ENCODE assay signal across 19 cellular contexts in the genomic region with DNA sequence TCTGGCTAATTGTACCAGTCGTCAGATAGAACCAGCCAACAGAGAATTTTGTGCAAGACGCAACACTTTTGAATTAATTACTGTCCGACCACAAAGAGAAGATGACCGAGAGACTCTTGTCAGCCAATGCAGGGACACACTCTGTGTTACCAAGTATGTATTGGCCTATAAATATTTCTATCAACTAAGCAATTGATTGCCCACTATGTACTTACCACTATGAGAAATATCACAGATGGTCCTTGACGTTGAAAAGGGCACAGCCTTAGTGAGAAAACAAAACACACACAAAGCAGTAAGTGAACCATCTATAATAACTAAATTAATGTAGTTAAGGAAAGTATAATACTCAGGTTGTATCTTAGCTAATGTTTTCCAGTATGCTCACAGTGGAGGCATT.
DNase-seq lines count a peak whose midpoint lies in the region; ATAC-seq, FAIRE-seq and TF ChIP-seq lines count a peak whose summit lies in the region.
"Had no signal": no experiment of that assay in that cellular context is flagged by ENCODE, and none has a peak within 500 bp of the region (broad histone marks: within the 10 kb centered on the region; RNA-seq: fewer than 3 reads in every experiment).

No MANE protein-coding gene starts in this region.

- DNase-seq in GM12892 (ENCODE audit: insufficient read length), result no peak
- DNase-seq in HFFc6, result no peak
- DNase-seq in SJSA1 (ENCODE audit: low read depth in 1 of 2, low spot score in 2 of 2), result no peak
- peak in 1 of 4 donors; percentile 26 for DNase-seq in body of pancreas
- no peak for DNase-seq in HK-2 (ENCODE audit: unreplicated experiment)
- no peak for DNase-seq in activated T-helper 2 cell treated with anti-CD3 and anti-CD28 coated beads, Interferon-gamma antibody, Interleukin-2, Interleukin-4, amounts not matched to agents 10 μg/mL and 5 μg/mL and 100 μg/mL, durations not matched to agents 14 hours and 24 hours and 36 hours (ENCODE audit: low spot score)
- DNase-seq in RWPE1 (ENCODE audit: low spot score), result no peak
- no peak for DNase-seq in aorta
- DNase-seq: CD4-positive, CD25-positive, alpha-beta regulatory T cell; CD8-positive, alpha-beta T cell; DMS153; DND-41; GM23248; H7 had no signal

- H3K27ac ChIP-seq in SJSA1 (peak overlapping the region; percentile 45; the same call in 1 of the 2 replicates), body of pancreas (peak overlapping the region in 3 of 4 donors; percentile 15 to 54 (median 20)), RWPE1 (no peak overlapping the region), aorta (ENCODE audit: low read depth in 1 of 2, low read length in 2 of 2) (no peak overlapping the region)
- H3K27ac ChIP-seq: BLaER1, C4-2B, GM23248 had no signal

- H3K4me1 ChIP-seq in SJSA1 (replicated peaks), result peaks cover 20% of the 10 kb centered on the region
- no peaks in the 10 kb centered on the region for H3K4me1 ChIP-seq in body of pancreas
- H3K4me1 ChIP-seq in aorta (ENCODE audit: control insufficient read depth in 1 of 2, insufficient read depth in 2 of 2, low read length in 2 of 2), result no peaks in the 10 kb centered on the region
- H3K4me1 ChIP-seq: BLaER1 had no signal

- TF ChIP-seq CTCF in HFFc6 (IDR thresholded peaks at IDR 0.05) (no peak), body of pancreas (IDR thresholded peaks at IDR 0.05) (no peak), RWPE1 (conservative IDR thresholded peaks at IDR 0.05; ENCODE audit: low read depth) (no peak)

- peak; percentile 50 for FAIRE-seq in GM12892 (lab: Jason Lieb, UNC)
- FAIRE-seq: GM19239, H1 had no signal

- H3K27me3 ChIP-seq in SJSA1 (replicated peaks) (no peaks in the 10 kb centered on the region), body of pancreas (no peaks in the 10 kb centered on the region), aorta (ENCODE audit: control insufficient read depth in 1 of 2, insufficient read depth in 2 of 2, low read length in 1 of 2) (no peaks in the 10 kb centered on the region)
- H3K27me3 ChIP-seq: BLaER1 had no signal

- peaks cover 39% of the 10 kb centered on the region for H3K4me1 Mint-ChIP-seq in HFFc6 (ENCODE audit: low read depth)
- no peaks in the 10 kb centered on the region for H3K4me1 Mint-ChIP-seq in activated T-helper 2 cell treated with anti-CD3 and anti-CD28 coated beads, Interferon-gamma antibody, Interleukin-2, Interleukin-4, amounts not matched to agents 10 μg/mL and 5 μg/mL and 100 μg/mL, durations not matched to agents 14 hours and 24 hours and 36 hours (ENCODE audit: low read depth)
- H3K4me1 Mint-ChIP-seq: B cell had no signal

- POLR2A ChIA-PET in RWPE1 (lab: Yijun Ruan, JAX; ENCODE audit: low non-redundant PET), result no interaction called here

- H3K36me3 ChIP-seq in SJSA1 (peaks cover 94% of the 10 kb centered on the region), body of pancreas (replicated peaks in 1 of 2; ENCODE audit: insufficient read depth in 1 of 2, low read depth in 2 of 2) (no peaks in the 10 kb centered on the region), aorta (ENCODE audit: control insufficient read depth in 1 of 2, insufficient read depth in 2 of 2, low read length in 1 of 2) (no peaks in the 10 kb centered on the region)

- ATAC-seq in body of pancreas, result peak; percentile 96
- ATAC-seq in aorta (ENCODE audit: low FRiP score), result no peak
- ATAC-seq: CD8-positive, alpha-beta T cell had no signal

- H3K27me3 Mint-ChIP-seq in HFFc6 (ENCODE audit: insufficient read depth), result no peaks in the 10 kb centered on the region
- H3K27me3 Mint-ChIP-seq in activated T-helper 2 cell treated with anti-CD3 and anti-CD28 coated beads, Interferon-gamma antibody, Interleukin-2, Interleukin-4, amounts not matched to agents 10 μg/mL and 5 μg/mL and 100 μg/mL, durations not matched to agents 14 hours and 24 hours and 36 hours (ENCODE audit: low read depth), result no peaks in the 10 kb centered on the region
- H3K27me3 Mint-ChIP-seq: B cell; CD4-positive, CD25-positive, alpha-beta regulatory T cell had no signal

- 35 to 42% methylated on average over 5 of the region's 5 CpGs for WGBS in body of pancreas, 2 donors
- WGBS in aorta, 2 donors, result 72 to 74% methylated on average over 5 of the region's 5 CpGs

- H3K4me3 ChIP-seq in SJSA1 (no peak overlapping the region), body of pancreas (no peak overlapping the region), aorta (ENCODE audit: low read length in 2 of 2) (no peak overlapping the region)
- H3K4me3 ChIP-seq: BLaER1, GM23248 had no signal

- H3K9me3 ChIP-seq in SJSA1 (replicated peaks) (no peaks in the 10 kb centered on the region), body of pancreas (no peaks in the 10 kb centered on the region), aorta (ENCODE audit: control insufficient read depth, low read length) (peaks cover 2% of the 10 kb centered on the region)
- H3K9me3 ChIP-seq: BLaER1 had no signal

- TF ChIP-seq POLR2A in GM12892 (IDR thresholded peaks at IDR 0.05; ENCODE audit: low read depth, low read length) (no peak), body of pancreas (IDR thresholded peaks at IDR 0.05) (no peak)

- H3K27ac Mint-ChIP-seq in HFFc6, result peak overlapping the region; percentile 39; the same call in 1 of the 2 replicates
- no peak overlapping the region for H3K27ac Mint-ChIP-seq in activated T-helper 2 cell treated with anti-CD3 and anti-CD28 coated beads, Interferon-gamma antibody, Interleukin-2, Interleukin-4, amounts not matched to agents 10 μg/mL and 5 μg/mL and 100 μg/mL, durations not matched to agents 14 hours and 24 hours and 36 hours
- H3K27ac Mint-ChIP-seq: B cell; CD4-positive, CD25-positive, alpha-beta regulatory T cell; CD8-positive, alpha-beta T cell had no signal

- H3K36me3 Mint-ChIP-seq in HFFc6 (ENCODE audit: low read depth), result peaks cover 47% of the 10 kb centered on the region
- H3K36me3 Mint-ChIP-seq in activated T-helper 2 cell treated with anti-CD3 and anti-CD28 coated beads, Interferon-gamma antibody, Interleukin-2, Interleukin-4, amounts not matched to agents 10 μg/mL and 5 μg/mL and 100 μg/mL, durations not matched to agents 14 hours and 24 hours and 36 hours (ENCODE audit: low read depth), result peaks cover 71% of the 10 kb centered on the region
- H3K36me3 Mint-ChIP-seq: CD4-positive, CD25-positive, alpha-beta regulatory T cell; CD8-positive, alpha-beta T cell had no signal

- H3K4me3 Mint-ChIP-seq in HFFc6, result no peak overlapping the region
- H3K4me3 Mint-ChIP-seq in activated T-helper 2 cell treated with anti-CD3 and anti-CD28 coated beads, Interferon-gamma antibody, Interleukin-2, Interleukin-4, amounts not matched to agents 10 μg/mL and 5 μg/mL and 100 μg/mL, durations not matched to agents 14 hours and 24 hours and 36 hours (ENCODE audit: low read depth), result no peak overlapping the region
- H3K4me3 Mint-ChIP-seq: B cell; CD4-positive, CD25-positive, alpha-beta regulatory T cell; CD8-positive, alpha-beta T cell had no signal

- intact Hi-C loops in body of pancreas (cut with DNase I), result no loop called here
- intact Hi-C loops in activated T-helper 2 cell treated with anti-CD3 and anti-CD28 coated beads, Interferon-gamma antibody, Interleukin-2, Interleukin-4, amounts not matched to agents 10 μg/mL and 5 μg/mL and 100 μg/mL, durations not matched to agents 14 hours and 24 hours and 36 hours (cut with micrococcal nuclease), result no loop called here
- intact Hi-C loops in aorta (cut with DNase I), result no loop called here

- no peaks in the 10 kb centered on the region for H3K9me3 Mint-ChIP-seq in HFFc6
- H3K9me3 Mint-ChIP-seq in activated T-helper 2 cell treated with anti-CD3 and anti-CD28 coated beads, Interferon-gamma antibody, Interleukin-2, Interleukin-4, amounts not matched to agents 10 μg/mL and 5 μg/mL and 100 μg/mL, durations not matched to agents 14 hours and 24 hours and 36 hours, result no peaks in the 10 kb centered on the region
- H3K9me3 Mint-ChIP-seq: CD4-positive, CD25-positive, alpha-beta regulatory T cell; CD8-positive, alpha-beta T cell had no signal

- CTCF ChIA-PET in RWPE1 (lab: Yijun Ruan, JAX), result interaction anchor here (1.5 kb wide), 1 partner anchor 9 kb away, joined by 4 read pairs; no protein-coding TSS in a partner anchor

Comparison
In these comparisons a context has a peak if more than half of its experiments do, and no peak if none do; other contexts are left out.
1. H3K27ac ChIP-seq: peak in SJSA1 (single experiment) and body of pancreas (3 of 4); none in RWPE1 (single experiment) and aorta (0 of 2).